Comparison of ENCODE assay signal across 17 cellular contexts in the genomic region with DNA sequence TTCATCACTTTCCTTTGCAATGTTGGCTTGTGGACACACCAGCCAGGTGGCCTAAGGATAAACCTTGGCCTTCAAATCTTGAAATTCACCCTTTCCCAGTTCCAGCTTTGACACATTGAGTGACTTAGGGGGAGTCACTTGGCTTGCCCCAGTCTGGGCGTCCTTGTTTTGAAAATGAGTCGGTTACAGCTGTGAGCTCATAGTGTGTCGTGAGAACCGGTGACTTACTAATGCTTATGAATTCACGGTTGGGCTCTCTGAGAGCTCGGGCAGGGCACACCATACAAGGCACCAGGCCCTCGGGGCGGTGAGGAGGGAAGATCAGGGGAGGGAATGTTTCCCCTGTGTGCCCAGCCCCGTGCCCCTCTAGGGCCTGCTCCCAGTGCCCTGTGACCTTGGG.
DNase-seq lines count a peak whose midpoint lies in the region; ATAC-seq and TF ChIP-seq lines count a peak whose summit lies in the region.
"Had no signal": no experiment of that assay in that cellular context is flagged by ENCODE, and none has a peak within 500 bp of the region (broad histone marks: within the 10 kb centered on the region; RNA-seq: fewer than 3 reads in every experiment).

No MANE protein-coding gene starts in this region.

- H3K36me3 ChIP-seq in GM23248 (ENCODE audit: low read depth) (no peaks in the 10 kb centered on the region), fibroblast of lung (ENCODE audit: control insufficient read depth, insufficient read depth, low read length) (no peaks in the 10 kb centered on the region), MM.1S (replicated peaks; ENCODE audit: insufficient read depth, low read length) (no peaks in the 10 kb centered on the region)
- H3K36me3 ChIP-seq: SJSA1 had no signal

- no peak overlapping the region for H3K4me3 Mint-ChIP-seq in stimulated activated effector memory CD8-positive, alpha-beta T cell treated with anti-CD3 and anti-CD28 coated beads, Interleukin-12 subunit alpha, Interleukin-12 subunit beta, amount 100 ng/mL, for 72 hours
- H3K4me3 Mint-ChIP-seq in osteocyte (ENCODE audit: unreplicated experiment) = no peak overlapping the region
- H3K4me3 Mint-ChIP-seq: activated CD8-positive, alpha-beta T cell treated with anti-CD3 and anti-CD28 coated beads, Interleukin-2, amount 10 ng/mL, durations not matched to agents 7 days and 5 days; H9 had no signal

- H3K27me3 Mint-ChIP-seq in osteocyte (ENCODE audit: unreplicated experiment) = no peaks in the 10 kb centered on the region

- TF ChIP-seq CTCF in fibroblast of lung (conservative IDR thresholded peaks at IDR 0.05 in 1 of 2, IDR thresholded peaks at IDR 0.05 in 1 of 2; ENCODE audit: low read depth in 1 of 2, low read length in 2 of 2) (no peak), osteocyte (IDR thresholded peaks at IDR 0.05) (no peak), MM.1S (IDR thresholded peaks at IDR 0.05; ENCODE audit: low read length) (no peak)

- H2AFZ ChIP-seq in GM23248 (no peak overlapping the region), fibroblast of lung (ENCODE audit: low read length) (no peak overlapping the region), MM.1S (ENCODE audit: low read length) (no peak overlapping the region)

- no peaks in the 10 kb centered on the region for H3K4me1 Mint-ChIP-seq in stimulated activated effector memory CD8-positive, alpha-beta T cell treated with anti-CD3 and anti-CD28 coated beads, Interleukin-12 subunit alpha, Interleukin-12 subunit beta, amount 100 ng/mL, for 72 hours
- peaks cover 22% of the 10 kb centered on the region for H3K4me1 Mint-ChIP-seq in osteocyte (ENCODE audit: unreplicated experiment)

- H3K9ac ChIP-seq in GM23248 (no peak overlapping the region; the same call in 1 of the 2 replicates), fibroblast of lung (ENCODE audit: insufficient read depth, low read length) (no peak overlapping the region), MM.1S (ENCODE audit: low read length) (no peak overlapping the region)

- H3K36me3 Mint-ChIP-seq in stimulated activated effector memory CD8-positive, alpha-beta T cell treated with anti-CD3 and anti-CD28 coated beads, Interleukin-12 subunit alpha, Interleukin-12 subunit beta, amount 100 ng/mL, for 72 hours = no peaks in the 10 kb centered on the region
- H3K36me3 Mint-ChIP-seq in osteocyte (ENCODE audit: unreplicated experiment) = no peaks in the 10 kb centered on the region

- ATAC-seq in stimulated activated effector memory CD8-positive, alpha-beta T cell treated with anti-CD3 and anti-CD28 coated beads, Interleukin-12 subunit alpha, Interleukin-12 subunit beta, amount 100 ng/mL, for 72 hours = peak; percentile 48
- ATAC-seq: activated CD8-positive, alpha-beta T cell treated with anti-CD3 and anti-CD28 coated beads, Interleukin-2, amount 10 ng/mL, durations not matched to agents 7 days and 5 days had no signal

- in situ Hi-C loops in GM23248 (cut with MboI) = no loop called here

- H3K4me2 ChIP-seq in GM23248 (ENCODE audit: unreplicated experiment) (no peak overlapping the region), fibroblast of lung (ENCODE audit: extremely low read depth, insufficient read depth, low read length) (no peak overlapping the region), MM.1S (ENCODE audit: low read depth, low read length) (no peak overlapping the region)

- peaks cover 23% of the 10 kb centered on the region for H3K4me1 ChIP-seq in GM23248 (ENCODE audit: insufficient read depth)
- H3K4me1 ChIP-seq in fibroblast of lung (ENCODE audit: control insufficient read depth, extremely low read depth, insufficient read depth, low read length) = peaks cover 2% of the 10 kb centered on the region
- H3K4me1 ChIP-seq in MM.1S (ENCODE audit: low read length) = no peaks in the 10 kb centered on the region

- DNase-seq in GM23248 (peak; percentile 93), T1000 (lab: John Stamatoyannopoulos, UW) (peak; percentile 26), fibroblast of lung (ENCODE audit: low read depth in 2 of 2) (peak; percentile 43 to 58), osteocyte (ENCODE audit: extremely low spot score, unreplicated experiment) (no peak), MM.1S (no peak), H4 (ENCODE audit: low spot score) (no peak)
- DNase-seq in stimulated activated effector memory CD8-positive, alpha-beta T cell treated with anti-CD3 and anti-CD28 coated beads, Interleukin-12 subunit alpha, Interleukin-12 subunit beta, amount 100 ng/mL, for 72 hours (ENCODE audit: low spot score in 2 of 2) = no peak
- DNase-seq: activated CD8-positive, alpha-beta T cell treated with anti-CD3 and anti-CD28 coated beads, Interleukin-2, amount 10 ng/mL, durations not matched to agents 7 days and 5 days; activated effector memory CD4-positive, alpha-beta T cell treated with anti-CD3 and anti-CD28 coated beads, Interleukin-2, amount 50 U/mL, for 16 hours; effector CD8-positive, alpha-beta T cell; GF-D8; head of caudate nucleus; Kasumi-1; left cardiac atrium; NCI-H2029 had no signal

- H3K27me3 ChIP-seq in GM23248 (replicated peaks; ENCODE audit: insufficient read depth) (no peaks in the 10 kb centered on the region), fibroblast of lung (ENCODE audit: control insufficient read depth, insufficient read depth, low read length) (no peaks in the 10 kb centered on the region), MM.1S (replicated peaks; ENCODE audit: insufficient read depth, low read length) (peaks cover 81% of the 10 kb centered on the region)
- H3K27me3 ChIP-seq: SJSA1 had no signal

- H3K9me2 ChIP-seq in GM23248 (ENCODE audit: insufficient read depth) (no peaks in the 10 kb centered on the region), MM.1S (replicated peaks; ENCODE audit: insufficient read depth, low read length) (no peaks in the 10 kb centered on the region)

- peaks cover 15% of the 10 kb centered on the region for H3F3A ChIP-seq in GM23248 (ENCODE audit: insufficient read depth)
- no peaks in the 10 kb centered on the region for H3F3A ChIP-seq in MM.1S (ENCODE audit: insufficient read depth, low read length)

- H3K79me2 ChIP-seq in GM23248 (ENCODE audit: insufficient read depth) (no peaks in the 10 kb centered on the region), fibroblast of lung (ENCODE audit: control insufficient read depth, insufficient read depth, low read length) (no peaks in the 10 kb centered on the region), MM.1S (ENCODE audit: low read length) (no peaks in the 10 kb centered on the region)

- no peaks in the 10 kb centered on the region for H3K9me3 Mint-ChIP-seq in stimulated activated effector memory CD8-positive, alpha-beta T cell treated with anti-CD3 and anti-CD28 coated beads, Interleukin-12 subunit alpha, Interleukin-12 subunit beta, amount 100 ng/mL, for 72 hours
- H3K9me3 Mint-ChIP-seq in osteocyte (ENCODE audit: unreplicated experiment) = peaks cover 3% of the 10 kb centered on the region

- no peak overlapping the region for H3K27ac Mint-ChIP-seq in stimulated activated effector memory CD8-positive, alpha-beta T cell treated with anti-CD3 and anti-CD28 coated beads, Interleukin-12 subunit alpha, Interleukin-12 subunit beta, amount 100 ng/mL, for 72 hours
- H3K27ac Mint-ChIP-seq in osteocyte (ENCODE audit: unreplicated experiment) = no peak overlapping the region
- H3K27ac Mint-ChIP-seq: activated CD8-positive, alpha-beta T cell treated with anti-CD3 and anti-CD28 coated beads, Interleukin-2, amount 10 ng/mL, durations not matched to agents 7 days and 5 days; H9 had no signal

- H3K27ac ChIP-seq in GM23248 (peak overlapping the region; percentile 43), fibroblast of lung (ENCODE audit: insufficient read depth, low read length) (no peak overlapping the region), MM.1S (ENCODE audit: low read length) (no peak overlapping the region)
- H3K27ac ChIP-seq: SJSA1 had no signal

- H4K20me1 ChIP-seq in GM23248 (ENCODE audit: insufficient read depth) (no peaks in the 10 kb centered on the region), fibroblast of lung (ENCODE audit: control insufficient read depth, extremely low read depth, insufficient read depth, low read length) (no peaks in the 10 kb centered on the region), MM.1S (ENCODE audit: insufficient read depth, low read length) (no peaks in the 10 kb centered on the region)

- H3K4me3 ChIP-seq in GM23248 (no peak overlapping the region), fibroblast of lung (replicated peaks in 1 of 4; ENCODE audit: control extremely low read depth in 1 of 4, insufficient read depth in 1 of 4, low read depth in 3 of 4, low read length in 4 of 4) (no peak overlapping the region), MM.1S (ENCODE audit: low read length) (no peak overlapping the region)
- H3K4me3 ChIP-seq: SJSA1 had no signal

- 21 to 23% methylated on average over 9 of the region's 9 CpGs for WGBS in GM23248 (ENCODE audit: low coverage in 1 of 2, low lambda C conversion rate in 2 of 2, missing lambda C conversion rate in 2 of 2), 2 experiments

- no peaks in the 10 kb centered on the region for H3K9me3 ChIP-seq in GM23248 (ENCODE audit: low read depth)
- H3K9me3 ChIP-seq in fibroblast of lung (ENCODE audit: control insufficient read depth, insufficient read depth, low read depth, low read length) = no peaks in the 10 kb centered on the region
- no peaks in the 10 kb centered on the region for H3K9me3 ChIP-seq in MM.1S (replicated peaks; ENCODE audit: insufficient read depth, low read length)
- H3K9me3 ChIP-seq: SJSA1 had no signal

Comparison
In these comparisons a context has a peak if more than half of its experiments do, and no peak if none do; other contexts are left out.
1. DNase-seq: peak in GM23248 (single experiment), T1000 (single experiment) and fibroblast of lung (2 of 2); none in stimulated activated effector memory CD8-positive, alpha-beta T cell treated with anti-CD3 and anti-CD28 coated beads, Interleukin-12 subunit alpha, Interleukin-12 subunit beta, amount 100 ng/mL, for 72 hours (0 of 2), osteocyte (single experiment), MM.1S (single experiment) and H4 (single experiment).